ENCODE assay signal across 13 cellular contexts in genomic region chr1:47756006-47756405, GRCh38.
DNase-seq lines count a peak whose midpoint lies in the region; TF ChIP-seq lines count a peak whose summit lies in the region.
"Had no signal": no experiment of that assay in that cellular context is flagged by ENCODE, and none has a peak within 500 bp of the region (broad histone marks: within the 10 kb centered on the region; RNA-seq: fewer than 3 reads in every experiment).

No MANE protein-coding gene starts in this region.

- no peak overlapping the region for H4K91ac ChIP-seq in H9 (ENCODE audit: insufficient read length, low read depth, low read length)

- no peak overlapping the region for H3T11ph ChIP-seq in H9 (ENCODE audit: low read length)

- POLR2A ChIA-PET in GM10248 (lab: Yijun Ruan, JAX): no interaction called here

- H2AK5ac ChIP-seq in H9 (ENCODE audit: insufficient read length, low read length): no peak overlapping the region

- H4K20me1 ChIP-seq in H9 (ENCODE audit: control insufficient read depth, insufficient read depth, insufficient read length): no peaks in the 10 kb centered on the region

- TF ChIP-seq POLR2A in spleen (IDR thresholded peaks at IDR 0.05): no peak

- no peak overlapping the region for H3K18ac ChIP-seq in H9 (ENCODE audit: insufficient read length, low read depth, low read length)

- no CpG with 5 or more reads among the region's 4 CpGs for WGBS in H9 (ENCODE audit: extremely low coverage, insufficient read length, low lambda C conversion rate)
- WGBS in endodermal cell (ENCODE audit: insufficient coverage in 1 of 2, insufficient read length in 1 of 2), 2 experiments: 80 to 92% methylated on average over 1 to 4 of the region's 4 CpGs
- WGBS in spleen, 5 donors: 69 to 84% (median 83%) methylated on average over 4 of the region's 4 CpGs

- H3K4me3 ChIP-seq in endodermal cell (ENCODE audit: low read length): no peak overlapping the region
- no peak overlapping the region for H3K4me3 ChIP-seq in spleen

- CTCF ChIA-PET in GM10248 (lab: Yijun Ruan, JAX): interaction anchor here (0.8 to 8.2 kb wide), 16 partner anchors 9 to 578 kb away, joined by 3 to 51 read pairs (median 6); no protein-coding TSS in a partner anchor

- no peak overlapping the region for H3K4ac ChIP-seq in H9 (ENCODE audit: low read depth, low read length)

- H3K56ac ChIP-seq in H9 (ENCODE audit: insufficient read length, low read depth, low read length): no peak overlapping the region

- H3K4me3 Mint-ChIP-seq in H9 (no peak overlapping the region), endodermal cell (no peak overlapping the region), glutamatergic neuron (ENCODE audit: unreplicated experiment) (no peak overlapping the region)
- H3K4me3 Mint-ChIP-seq: B cell had no signal

- H3K9me3 Mint-ChIP-seq in H9 (no peaks in the 10 kb centered on the region; a peak in 1 of 5 replicates), endodermal cell (no peaks in the 10 kb centered on the region), glutamatergic neuron (ENCODE audit: unreplicated experiment) (no peaks in the 10 kb centered on the region)

- H3K36me3 Mint-ChIP-seq in H9 (ENCODE audit: insufficient read depth in 1 of 3, low read depth in 3 of 3) (no peaks in the 10 kb centered on the region), endodermal cell (ENCODE audit: low read depth) (no peaks in the 10 kb centered on the region), glutamatergic neuron (ENCODE audit: unreplicated experiment) (no peaks in the 10 kb centered on the region)

- no peak overlapping the region for H3K9ac ChIP-seq in H9 (ENCODE audit: extremely low read depth, insufficient read length, low read length)
- H3K9ac ChIP-seq in endodermal cell (ENCODE audit: extremely low read depth, low read length, poor library complexity, severe bottlenecking): no peak overlapping the region
- H3K9ac ChIP-seq: KMS-11 had no signal

- H2BK15ac ChIP-seq in H9 (ENCODE audit: low read depth, low read length): no peak overlapping the region

- no peaks in the 10 kb centered on the region for H3K79me1 ChIP-seq in H9 (ENCODE audit: insufficient read depth, low read depth, low read length, poor library complexity, severe bottlenecking)

- no peak overlapping the region for H3K23ac ChIP-seq in H9 (ENCODE audit: insufficient read length, low read depth, low read length)

- H3K4me1 Mint-ChIP-seq in H9 (peaks cover 3 to 11% of the 10 kb centered on the region in 2 experiments), endodermal cell (peaks cover 25% of the 10 kb centered on the region), glutamatergic neuron (ENCODE audit: low read depth, unreplicated experiment) (no peaks in the 10 kb centered on the region)
- H3K4me1 Mint-ChIP-seq: B cell had no signal

- H3K14ac ChIP-seq in H9 (ENCODE audit: insufficient read depth, low read length): no peak overlapping the region

- H4K8ac ChIP-seq in H9 (replicated peaks; ENCODE audit: insufficient read length, low read depth, low read length): no peak overlapping the region

- H3K4me2 ChIP-seq in H9 (ENCODE audit: insufficient read depth, insufficient read length, low read length): no peak overlapping the region
- H3K4me2 ChIP-seq: KMS-11 had no signal

- H3K9me3 ChIP-seq in H9 (ENCODE audit: control insufficient read depth, low read depth, low read length): no peaks in the 10 kb centered on the region
- H3K9me3 ChIP-seq in endodermal cell (ENCODE audit: control insufficient read depth, low read length): no peaks in the 10 kb centered on the region
- no peaks in the 10 kb centered on the region for H3K9me3 ChIP-seq in spleen

- H2BK120ac ChIP-seq in H9 (ENCODE audit: low read depth, low read length, poor library complexity, severe bottlenecking): no peak overlapping the region

- H3K27me3 ChIP-seq in H9 (ENCODE audit: insufficient read depth, low read length): no peaks in the 10 kb centered on the region
- no peaks in the 10 kb centered on the region for H3K27me3 ChIP-seq in endodermal cell (ENCODE audit: control insufficient read depth, insufficient read depth, low read length, poor library complexity, severe bottlenecking)
- H3K27me3 ChIP-seq in spleen (replicated peaks in 1 of 7): peaks cover 0 to 28% (median 0%) of the 10 kb centered on the region in 7 donors

- no peak overlapping the region for H4K5ac ChIP-seq in H9 (ENCODE audit: insufficient read length, low read depth, low read length)

- intact Hi-C loops in spleen (cut with DNase I; ENCODE audit: low total_unique reads): no loop called here

- H3K36me3 ChIP-seq in endodermal cell (ENCODE audit: control insufficient read depth, insufficient read depth, low read length) (no peaks in the 10 kb centered on the region), spleen (no peaks in the 10 kb centered on the region)

- H2BK5ac ChIP-seq in H9 (ENCODE audit: insufficient read length, low read length): no peak overlapping the region

- H3K27me3 Mint-ChIP-seq in H9 (ENCODE audit: low read depth) (peaks cover 16% of the 10 kb centered on the region), endodermal cell (ENCODE audit: insufficient read depth) (peaks cover 10% of the 10 kb centered on the region), glutamatergic neuron (ENCODE audit: unreplicated experiment) (peaks cover 4% of the 10 kb centered on the region)

- no peaks in the 10 kb centered on the region for H3K23me2 ChIP-seq in H9 (ENCODE audit: insufficient read length, low read depth, low read length, poor library complexity, severe bottlenecking)

- H3K27ac Mint-ChIP-seq in H9: no peak overlapping the region
- H3K27ac Mint-ChIP-seq in endodermal cell: no peak overlapping the region
- no peak overlapping the region for H3K27ac Mint-ChIP-seq in glutamatergic neuron (ENCODE audit: unreplicated experiment)
- H3K27ac Mint-ChIP-seq: B cell had no signal

- H2AFZ ChIP-seq in H9 (ENCODE audit: low read length): no peak overlapping the region

- H3K27ac ChIP-seq in H9 (ENCODE audit: insufficient read length, low read depth, low read length) (no peak overlapping the region), endodermal cell (ENCODE audit: low read depth, low read length) (no peak overlapping the region), spleen (no peak overlapping the region)
- H3K27ac ChIP-seq: KMS-11 had no signal

- H2BK12ac ChIP-seq in H9 (ENCODE audit: insufficient read length, low read depth, low read length): no peak overlapping the region

- DNase-seq in GM10248 (ENCODE audit: extremely low spot score): no peak
- DNase-seq in H9: peak; percentile 31
- DNase-seq in endodermal cell: peak; percentile 61
- peak; percentile 42 for DNase-seq in spleen
- no peak for DNase-seq in stimulated activated naive CD4-positive, alpha-beta T cell treated with Interleukin-2 at 50 U/mL for 16 hours (lab: John Stamatoyannopoulos, UW)
- DNase-seq in glutamatergic neuron: no peak
- DNase-seq in HuH-7 (ENCODE audit: low spot score): no peak
- DNase-seq: GDM1, NCI-H1436, NCI-H1930, SIG-M5 had no signal

- no peaks in the 10 kb centered on the region for H3K79me2 ChIP-seq in H9 (ENCODE audit: insufficient read depth, low read length)

- TF ChIP-seq CTCF in GM10248 (IDR thresholded peaks at IDR 0.05; ENCODE audit: control extremely low read depth, extremely low read depth, low read depth, missing control alignments) (peak; percentile 3), H9 (conservative IDR thresholded peaks at IDR 0.05) (no peak), endodermal cell (conservative IDR thresholded peaks at IDR 0.05) (no peak), spleen (IDR thresholded peaks at IDR 0.05 in 8 of 11, conservative IDR thresholded peaks at IDR 0.05 in 3 of 11) (no peak), glutamatergic neuron (IDR thresholded peaks at IDR 0.05; ENCODE audit: partially characterized antibody, unreplicated experiment) (no peak)

- H3K4me1 ChIP-seq in H9 (ENCODE audit: insufficient read depth, low read length) (no peaks in the 10 kb centered on the region), endodermal cell (ENCODE audit: control insufficient read depth, insufficient read depth, low read length) (peaks cover 6% of the 10 kb centered on the region), spleen (peaks cover 0 to 5% (median 0%) of the 10 kb centered on the region in 6 donors)

- no peak overlapping the region for H2BK20ac ChIP-seq in H9 (ENCODE audit: low read depth, low read length, poor library complexity, severe bottlenecking)

Comparison
In these comparisons a context has a peak if more than half of its experiments do, and no peak if none do; other contexts are left out.
1. DNase-seq: peak in H9 (single experiment), endodermal cell (single experiment) and spleen (single experiment); none in GM10248 (single experiment), stimulated activated naive CD4-positive, alpha-beta T cell treated with Interleukin-2 at 50 U/mL for 16 hours (single experiment), glutamatergic neuron (single experiment) and HuH-7 (single experiment).